ENCODE assay signal across 20 cellular contexts in genomic region chr18:55768255-55768654, GRCh38.
DNase-seq lines count a peak whose midpoint lies in the region; ATAC-seq lines count a peak whose summit lies in the region.
"Had no signal": no experiment of that assay in that cellular context is flagged by ENCODE, and none has a peak within 500 bp of the region (broad histone marks: within the 10 kb centered on the region; RNA-seq: fewer than 3 reads in every experiment).

No MANE protein-coding gene starts in this region.

- no peaks in the 10 kb centered on the region for H3K27me3 ChIP-seq in HUES64 (ENCODE audit: insufficient read depth, low read length)
- H3K27me3 ChIP-seq: heart right ventricle, sigmoid colon had no signal

- no peaks in the 10 kb centered on the region for H3K9me3 ChIP-seq in HUES64 (ENCODE audit: insufficient read depth, low read depth, low read length)
- H3K9me3 ChIP-seq: heart right ventricle, sigmoid colon had no signal

- WGBS in HUES64, result 34% methylated on average over 5 of the region's 5 CpGs

- H3K4me1 ChIP-seq in HUES64 (ENCODE audit: insufficient read depth, low read length), result peaks cover 39% of the 10 kb centered on the region
- H3K4me1 ChIP-seq: heart right ventricle, parathyroid adenoma had no signal

- intact Hi-C loops in posterior vena cava (cut with DNase I), result no loop called here

- peak overlapping the region; percentile 67 for H3K27ac ChIP-seq in HUES64 (ENCODE audit: low read depth, low read length)
- H3K27ac ChIP-seq: C4-2B, parathyroid adenoma, sigmoid colon had no signal

- H3K4me3 ChIP-seq in HUES64 (ENCODE audit: low read length), result peak overlapping the region; percentile 10; the same call in 1 of the 2 replicates
- H3K4me3 ChIP-seq: heart right ventricle, sigmoid colon had no signal

- no peaks in the 10 kb centered on the region for H3K36me3 ChIP-seq in HUES64 (ENCODE audit: insufficient read depth, low read length)
- H3K36me3 ChIP-seq: heart right ventricle, sigmoid colon had no signal

- no peak for ATAC-seq in HG02763 (IDR thresholded peaks at IDR 0.05; ENCODE audit: unreplicated experiment)
- ATAC-seq: natural killer cell had no signal

- DNase-seq in Daoy (ENCODE audit: low read depth) (peak; percentile 19), dermis blood vessel endothelial cell (peak; percentile 65), iPS-NIHi7 (ENCODE audit: extremely low spot score) (peak; percentile 68), posterior vena cava (ENCODE audit: low spot score) (no peak), NCI-H2227 (lab: John Stamatoyannopoulos, UW; ENCODE audit: unreplicated experiment) (no peak), NCI-H1048 (lab: John Stamatoyannopoulos, UW) (no peak)
- DNase-seq: activated CD4-positive, alpha-beta T cell treated with anti-CD3 and anti-CD28 coated beads, Interleukin-2, amount 10 ng/mL, durations not matched to agents 24 days and 14 days; activated CD8-positive, alpha-beta memory T cell treated with anti-CD3 and anti-CD28 coated beads, Interleukin-2, amount 50 U/mL, for 4 hours; activated naive CD8-positive, alpha-beta T cell treated with anti-CD3 and anti-CD28 coated beads for 36 hours; heart right ventricle; natural killer cell; NCI-H1417 treated with DMSO at 0.1 percent for 48 hours; NCI-H69; SHP77; sigmoid colon; substantia nigra had no signal

- H3K9ac ChIP-seq in HUES64 (ENCODE audit: low read depth, low read length), result no peak overlapping the region
- H3K9ac ChIP-seq: parathyroid adenoma had no signal

Comparison
In these comparisons a context has a peak if more than half of its experiments do, and no peak if none do; other contexts are left out.
1. DNase-seq: peak in Daoy (single experiment), dermis blood vessel endothelial cell (single experiment) and iPS-NIHi7 (single experiment); none in posterior vena cava (single experiment), NCI-H2227 (single experiment) and NCI-H1048 (single experiment).